Comparison of ENCODE assay signal across 12 cellular contexts in the genomic region with DNA sequence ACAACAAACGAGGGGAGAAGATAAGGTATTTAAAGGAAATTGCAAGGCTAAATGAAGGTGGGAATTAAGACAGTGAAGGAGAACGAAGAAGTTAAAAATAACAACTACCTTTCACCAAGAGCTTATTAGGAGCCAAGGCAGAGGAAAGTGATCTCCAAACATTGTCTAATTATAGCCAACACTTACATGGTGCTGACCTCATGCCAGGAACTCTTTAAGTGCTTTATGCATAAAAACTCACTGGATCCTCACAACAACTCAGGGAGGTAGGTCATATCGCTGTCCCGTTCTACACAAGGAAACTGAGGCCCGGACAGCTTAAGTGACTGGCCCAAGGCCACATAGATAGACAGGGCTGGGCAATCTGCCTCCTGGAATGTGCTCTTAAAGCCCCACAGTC. TPM values are rescaled to one million over a fixed set of nuclear protein-coding genes. Genes with fewer than 3 reads are reported as not detected.
DNase-seq lines count a peak whose midpoint lies in the region; ATAC-seq, FAIRE-seq and TF ChIP-seq lines count a peak whose summit lies in the region.
"Had no signal": no experiment of that assay in that cellular context is flagged by ENCODE, and none has a peak within 500 bp of the region (broad histone marks: within the 10 kb centered on the region; RNA-seq: fewer than 3 reads in every experiment).

No MANE protein-coding gene starts in this region.

- no peak overlapping the region for H3K27ac ChIP-seq in HepG2 (ENCODE audit: extremely low read length, insufficient read depth, low read length)
- H3K27ac ChIP-seq in right lobe of liver: no peak overlapping the region

- H3K27ac Mint-ChIP-seq in brain: peak overlapping the region; percentile 89 to 96 (median 90)
- H3K27ac Mint-ChIP-seq in naive B cell: peak overlapping the region; percentile 85 to 96 (median 92)

- TF ChIP-seq CTCF in HepG2 (CRISPR knock-in tag; IDR thresholded peaks at IDR 0.05) (no peak), right lobe of liver (IDR thresholded peaks at IDR 0.05) (no peak), brain (conservative IDR thresholded peaks at IDR 0.05) (no peak)

- no peak for FAIRE-seq in HepG2 (lab: Jason Lieb, UNC)

- H3K9me3 ChIP-seq in HepG2 (ENCODE audit: low read length) (no peaks in the 10 kb centered on the region), right lobe of liver (no peaks in the 10 kb centered on the region)
- H3K9me3 ChIP-seq: BE2C had no signal

- no peak overlapping the region for H3K9ac ChIP-seq in HepG2 (ENCODE audit: insufficient read depth, low read depth, low read length)

- H3K36me3 ChIP-seq in HepG2 (replicated peaks in 1 of 2; ENCODE audit: control insufficient read depth in 1 of 2, insufficient read depth in 2 of 2, low read length in 2 of 2) (no peaks in the 10 kb centered on the region), right lobe of liver (no peaks in the 10 kb centered on the region)
- H3K36me3 ChIP-seq: BE2C had no signal

- H3K36me3 Mint-ChIP-seq in brain (no peaks in the 10 kb centered on the region), naive B cell (no peaks in the 10 kb centered on the region)
- H3K36me3 Mint-ChIP-seq: activated naive CD4-positive, alpha-beta T cell treated with anti-CD3 and anti-CD28 coated beads, Interleukin-2, amount 50 U/mL, for 24 hours had no signal

- H3K4me1 ChIP-seq in HepG2 (ENCODE audit: insufficient read depth, low read length) (peaks cover 31% of the 10 kb centered on the region), right lobe of liver (peaks cover 0 to 21% (median 0%) of the 10 kb centered on the region in 4 donors)

- intact Hi-C loops in HepG2 (cut with micrococcal nuclease; ENCODE audit: unreplicated experiment) (no loop called here), right lobe of liver (cut with DNase I) (loop anchor here (5.0 kb wide), 2 partner anchors 51 to 56 kb away; a partner anchor contains a TSS)

- CTCF ChIA-PET in HepG2 (lab: Yijun Ruan, JAX; ENCODE audit: low intra/inter-chr PET ratio, low total read pairs): interaction anchor here (0.9 to 8.0 kb wide), 8 partner anchors 11 to 94 kb away, joined by 3 to 99 read pairs (median 23); a partner anchor contains a TSS

- H3K27me3 ChIP-seq in HepG2 (ENCODE audit: control insufficient read depth in 1 of 2, insufficient read depth in 2 of 2, low read length in 2 of 2) (peaks cover 0 to 4% of the 10 kb centered on the region in 2 experiments; a peak in 2 of 5 replicates), right lobe of liver (no peaks in the 10 kb centered on the region)
- H3K27me3 ChIP-seq: BE2C had no signal

- H3K4me1 Mint-ChIP-seq in brain (peaks cover 54% of the 10 kb centered on the region), naive B cell (peaks cover 29 to 40% (median 38%) of the 10 kb centered on the region in 3 donors)

- WGBS in HepG2 (ENCODE audit: low lambda C conversion rate): 6% methylated on average over 2 of the region's 5 CpGs
- WGBS in right lobe of liver (ENCODE audit: insufficient coverage, low coverage, low lambda C conversion rate, missing lambda C conversion rate): 49% methylated on average over 5 of the region's 5 CpGs

- TF ChIP-seq RAD21 in HepG2 (CRISPR knock-in tag; IDR thresholded peaks at IDR 0.05): no peak

- BruUV-seq in HepG2 (replicated peaks; lab: Mats Ljungman, UMichigan): no TSS peak

- DNase-seq in HepG2 (ENCODE audit: low spot score) (no peak), right lobe of liver (no peak), naive B cell (no peak), CD1c-positive myeloid dendritic cell (ENCODE audit: extremely low spot score) (no peak)
- no peak for DNase-seq in activated naive CD4-positive, alpha-beta T cell (lab: John Stamatoyannopoulos, UW)

- POLR2A ChIA-PET in HepG2 (lab: Yijun Ruan, JAX): interaction anchor here (1.4 to 2.5 kb wide), 6 partner anchors 16 to 57 kb away, joined by 4 to 19 read pairs (median 14); a partner anchor contains a TSS

- peaks cover 14% of the 10 kb centered on the region for H3K27me3 Mint-ChIP-seq in brain
- no peaks in the 10 kb centered on the region for H3K27me3 Mint-ChIP-seq in naive B cell
- H3K27me3 Mint-ChIP-seq: activated naive CD4-positive, alpha-beta T cell treated with anti-CD3 and anti-CD28 coated beads, Interleukin-2, amount 50 U/mL, for 24 hours had no signal

- H3K4me3 ChIP-seq in HepG2 (replicated peaks in 1 of 3; ENCODE audit: insufficient read depth in 1 of 3, low read depth in 2 of 3, low read length in 3 of 3) (no peak overlapping the region), right lobe of liver (no peak overlapping the region)

- TF ChIP-seq POLR2A in HepG2 (IDR thresholded peaks at IDR 0.05; ENCODE audit: insufficient read depth in 1 of 2, low read depth in 2 of 2, low read length in 2 of 2) (no peak), right lobe of liver (IDR thresholded peaks at IDR 0.05) (no peak)

- peak overlapping the region; percentile 93; the same call in 1 of the 2 replicates for H3K4me2 ChIP-seq in HepG2 (ENCODE audit: low read depth, low read length)

- peak overlapping the region; percentile 83 to 88 (median 85) for H3K4me3 Mint-ChIP-seq in brain
- H3K4me3 Mint-ChIP-seq in naive B cell: peak overlapping the region in 1 of 8 donors; percentile 82

- H2AFZ ChIP-seq in HepG2 (ENCODE audit: low read length): no peak overlapping the region

- no peak for TF ChIP-seq EP300 in HepG2 (IDR thresholded peaks at IDR 0.05; ENCODE audit: low read depth in 2 of 2, low read length in 2 of 2)
- TF ChIP-seq EP300 in HepG2 (CRISPR knock-in tag; IDR thresholded peaks at IDR 0.05; ENCODE audit: borderline replicate concordance): no peak

- ATAC-seq in HepG2 (no peak), right lobe of liver (no peak), naive B cell (ENCODE audit: low read depth in 2 of 2) (no peak), HG03196 (IDR thresholded peaks at IDR 0.05; ENCODE audit: unreplicated experiment) (no peak), GM18907 (IDR thresholded peaks at IDR 0.05; ENCODE audit: unreplicated experiment) (no peak)

- H4K20me1 ChIP-seq in HepG2 (ENCODE audit: insufficient read depth, low read length): no peaks in the 10 kb centered on the region

- H3K9me3 Mint-ChIP-seq in brain (no peaks in the 10 kb centered on the region), naive B cell (no peaks in the 10 kb centered on the region)
- H3K9me3 Mint-ChIP-seq: activated naive CD4-positive, alpha-beta T cell treated with anti-CD3 and anti-CD28 coated beads, Interleukin-2, amount 50 U/mL, for 24 hours had no signal

- H3K79me2 ChIP-seq in HepG2 (ENCODE audit: insufficient read depth, low read length): no peaks in the 10 kb centered on the region

- in situ Hi-C loops in HepG2 (cut with HindIII; ENCODE audit: extremely low pct_ligation_motif_present, low pct_unique_long_range_greater_than_20kb): loop anchor here (5.0 kb wide), 2 partner anchors 56 to 96 kb away; no protein-coding TSS in a partner anchor

RNA-seq across cellular contexts. Expression of a gene that starts 19.5 kb away (rescaled TPM):
- total RNA-seq in HepG2 (2016; rRNA removed; fragmentation: Illumina TruSeq; extraction: Trizol) (7.2 and 10.9 TPM in 2 replicates), right lobe of liver (1 to 10 TPM; 2.9 to 6.5 (median 3.9) TPM)
- total RNA-seq in HepG2 (2016; cell fraction: cytosol; rRNA removed; fragmentation: Illumina TruSeq; extraction: Trizol; ENCODE audit: low read depth): 3.8 and 3.9 TPM in 2 replicates
- 5.9 and 12.2 TPM in 2 replicates for total RNA-seq in HepG2 (2016; cell fraction: insoluble cytoplasmic fraction; rRNA removed; fragmentation: Illumina TruSeq; extraction: Trizol)
- 6.3 and 7.1 TPM in 2 replicates for total RNA-seq in HepG2 (2016; cell fraction: membrane; rRNA removed; fragmentation: Illumina TruSeq; extraction: Trizol)
- total RNA-seq in HepG2 (2016; cell fraction: nucleus; rRNA removed; fragmentation: Illumina TruSeq; extraction: Trizol): 8.6 and 10.4 TPM in 2 replicates
- polyA plus RNA-seq in HepG2 (2011; rRNA removed) (2.9 and 4.5 TPM in 2 replicates), brain (ENCODE audit: insufficient read depth, low read depth, low replicate concordance) (41.5 TPM), naive B cell (ENCODE audit: low read depth in 6 of 6) (10 to 100 TPM in 5 of 6 donors, 1 to 10 TPM in 1; 2.9 to 28.7 (median 16.9) TPM)
- polyA plus RNA-seq in HepG2 (2011; cell fraction: cytosol; rRNA removed): 3.7 and 3.8 TPM in 2 replicates
- 7.5 and 12.9 TPM in 2 replicates for polyA plus RNA-seq in HepG2 (2011; cell fraction: nucleus; rRNA removed)
- polyA plus RNA-seq in HepG2 (2012): 3.6 and 4.0 TPM in 2 replicates
- polyA plus RNA-seq in HepG2 (2016; cell fraction: cytosol; fragmentation: Illumina TruSeq; extraction: Trizol; ENCODE audit: low read depth): 0.84 and 1.5 TPM in 2 replicates
- polyA plus RNA-seq in HepG2 (2016; cell fraction: insoluble cytoplasmic fraction; fragmentation: Illumina TruSeq; extraction: Trizol; ENCODE audit: low read depth): 5.5 TPM in 2 replicates
- 2.0 and 2.7 TPM in 2 replicates for polyA plus RNA-seq in HepG2 (2016; cell fraction: membrane; fragmentation: Illumina TruSeq; extraction: Trizol; ENCODE audit: low read depth)
- polyA plus RNA-seq in HepG2 (2016; cell fraction: nucleus; fragmentation: Illumina TruSeq; extraction: Trizol; ENCODE audit: insufficient read depth, low read depth): 17.1 and 20.1 TPM in 2 replicates
- 0.21 and 6.7 TPM in 2 replicates for polyA minus RNA-seq in HepG2 (2011; rRNA and poly(A)+ RNA removed; ENCODE audit: low replicate concordance)
- 1.3 and 2.7 TPM in 2 replicates for polyA minus RNA-seq in HepG2 (2011; cell fraction: cytosol; rRNA and poly(A)+ RNA removed)
- polyA minus RNA-seq in HepG2 (2011; cell fraction: nucleus; rRNA and poly(A)+ RNA removed): 4.9 and 8.2 TPM in 2 replicates
- total RNA-seq: MCF 10A had no signal

RNA-seq across cellular contexts. Expression of a gene that starts 25.0 kb away (rescaled TPM):
- total RNA-seq in HepG2 (2016; rRNA removed; fragmentation: Illumina TruSeq; extraction: Trizol): 4.6 and 5.7 TPM in 2 replicates
- total RNA-seq in HepG2 (2016; cell fraction: cytosol; rRNA removed; fragmentation: Illumina TruSeq; extraction: Trizol; ENCODE audit: low read depth): 8.4 and 9.3 TPM in 2 replicates
- total RNA-seq in HepG2 (2016; cell fraction: insoluble cytoplasmic fraction; rRNA removed; fragmentation: Illumina TruSeq; extraction: Trizol): 3.8 and 7.6 TPM in 2 replicates
- total RNA-seq in HepG2 (2016; cell fraction: membrane; rRNA removed; fragmentation: Illumina TruSeq; extraction: Trizol): 5.8 and 6.3 TPM in 2 replicates
- 8.9 and 10.0 TPM in 2 replicates for total RNA-seq in HepG2 (2016; cell fraction: nucleus; rRNA removed; fragmentation: Illumina TruSeq; extraction: Trizol)
- polyA plus RNA-seq in HepG2 (2011; rRNA removed): 15.2 and 16.5 TPM in 2 replicates
- polyA plus RNA-seq in HepG2 (2011; cell fraction: cytosol; rRNA removed): 7.6 and 13.1 TPM in 2 replicates
- 26.2 and 46.7 TPM in 2 replicates for polyA plus RNA-seq in HepG2 (2011; cell fraction: nucleus; rRNA removed)
- polyA plus RNA-seq in HepG2 (2012): 6.4 and 16.5 TPM in 2 replicates
- polyA plus RNA-seq in HepG2 (2016; cell fraction: cytosol; fragmentation: Illumina TruSeq; extraction: Trizol; ENCODE audit: low read depth): 1.6 and 1.7 TPM in 2 replicates
- 5.3 and 8.6 TPM in 2 replicates for polyA plus RNA-seq in HepG2 (2016; cell fraction: insoluble cytoplasmic fraction; fragmentation: Illumina TruSeq; extraction: Trizol; ENCODE audit: low read depth)
- 3.4 and 3.9 TPM in 2 replicates for polyA plus RNA-seq in HepG2 (2016; cell fraction: membrane; fragmentation: Illumina TruSeq; extraction: Trizol; ENCODE audit: low read depth)
- polyA plus RNA-seq in HepG2 (2016; cell fraction: nucleus; fragmentation: Illumina TruSeq; extraction: Trizol; ENCODE audit: insufficient read depth, low read depth): 22.7 TPM in 2 replicates
- 28.6 and 56.6 TPM in 2 replicates for polyA minus RNA-seq in HepG2 (2011; rRNA and poly(A)+ RNA removed; ENCODE audit: low replicate concordance)
- 10.8 and 14.1 TPM in 2 replicates for polyA minus RNA-seq in HepG2 (2011; cell fraction: cytosol; rRNA and poly(A)+ RNA removed)
- polyA minus RNA-seq in HepG2 (2011; cell fraction: nucleus; rRNA and poly(A)+ RNA removed): 11.8 and 13.0 TPM in 2 replicates
- total RNA-seq in right lobe of liver: 1 to 10 TPM; 5.0 to 8.8 (median 7.7) TPM
- polyA plus RNA-seq in brain (ENCODE audit: insufficient read depth, low read depth, low replicate concordance): 26.2 TPM
- polyA plus RNA-seq in naive B cell (ENCODE audit: low read depth in 6 of 6): 10 to 100 TPM in 4 of 6 donors, 1 to 10 TPM in 2; 6.7 to 24.9 (median 12.6) TPM

RNA-seq across cellular contexts. Expression of a gene that starts 43.5 kb away (rescaled TPM):
- total RNA-seq in HepG2 (2016; rRNA removed; fragmentation: Illumina TruSeq; extraction: Trizol): 66.7 and 67.7 TPM in 2 replicates
- 24.9 and 31.4 TPM in 2 replicates for total RNA-seq in HepG2 (2016; cell fraction: cytosol; rRNA removed; fragmentation: Illumina TruSeq; extraction: Trizol; ENCODE audit: low read depth)
- 67.1 and 68.7 TPM in 2 replicates for total RNA-seq in HepG2 (2016; cell fraction: insoluble cytoplasmic fraction; rRNA removed; fragmentation: Illumina TruSeq; extraction: Trizol)
- 38.8 and 52.9 TPM in 2 replicates for total RNA-seq in HepG2 (2016; cell fraction: membrane; rRNA removed; fragmentation: Illumina TruSeq; extraction: Trizol)
- 31.7 and 32.7 TPM in 2 replicates for total RNA-seq in HepG2 (2016; cell fraction: nucleus; rRNA removed; fragmentation: Illumina TruSeq; extraction: Trizol)
- polyA plus RNA-seq in HepG2 (2011; rRNA removed): 58.2 and 60.2 TPM in 2 replicates
- polyA plus RNA-seq in HepG2 (2011; cell fraction: cytosol; rRNA removed): 84.5 and 95.4 TPM in 2 replicates
- polyA plus RNA-seq in HepG2 (2011; cell fraction: nucleus; rRNA removed): 55.3 and 57.9 TPM in 2 replicates
- polyA plus RNA-seq in HepG2 (2012): 27.2 and 33.1 TPM in 2 replicates
- 16.9 and 28.4 TPM in 2 replicates for polyA plus RNA-seq in HepG2 (2016; cell fraction: cytosol; fragmentation: Illumina TruSeq; extraction: Trizol; ENCODE audit: low read depth)
- 57.3 and 61.7 TPM in 2 replicates for polyA plus RNA-seq in HepG2 (2016; cell fraction: insoluble cytoplasmic fraction; fragmentation: Illumina TruSeq; extraction: Trizol; ENCODE audit: low read depth)
- polyA plus RNA-seq in HepG2 (2016; cell fraction: membrane; fragmentation: Illumina TruSeq; extraction: Trizol; ENCODE audit: low read depth): 24.0 and 35.4 TPM in 2 replicates
- polyA plus RNA-seq in HepG2 (2016; cell fraction: nucleus; fragmentation: Illumina TruSeq; extraction: Trizol; ENCODE audit: insufficient read depth, low read depth): 51.5 and 54.0 TPM in 2 replicates
- polyA minus RNA-seq in HepG2 (2011; rRNA and poly(A)+ RNA removed; ENCODE audit: low replicate concordance): 106 and 147 TPM in 2 replicates
- 15.6 and 16.2 TPM in 2 replicates for polyA minus RNA-seq in HepG2 (2011; cell fraction: cytosol; rRNA and poly(A)+ RNA removed)
- 12.8 and 16.7 TPM in 2 replicates for polyA minus RNA-seq in HepG2 (2011; cell fraction: nucleus; rRNA and poly(A)+ RNA removed)
- 10 to 100 TPM; 17.4 to 29.7 (median 21.0) TPM for total RNA-seq in right lobe of liver
- 52.5 TPM for polyA plus RNA-seq in brain (ENCODE audit: insufficient read depth, low read depth, low replicate concordance)
- 10 to 100 TPM; 20.1 to 35.5 (median 24.4) TPM for polyA plus RNA-seq in naive B cell (ENCODE audit: low read depth in 6 of 6)

RNA-seq across cellular contexts. Expression of a gene that starts 53.2 kb away (rescaled TPM):
- total RNA-seq in HepG2 (2016; rRNA removed; fragmentation: Illumina TruSeq; extraction: Trizol) (not detected in 2 replicates), right lobe of liver (not detected)
- not detected in 2 replicates for total RNA-seq in HepG2 (2016; cell fraction: cytosol; rRNA removed; fragmentation: Illumina TruSeq; extraction: Trizol; ENCODE audit: low read depth)
- not detected in 2 replicates for total RNA-seq in HepG2 (2016; cell fraction: insoluble cytoplasmic fraction; rRNA removed; fragmentation: Illumina TruSeq; extraction: Trizol)
- not detected in 2 replicates for total RNA-seq in HepG2 (2016; cell fraction: membrane; rRNA removed; fragmentation: Illumina TruSeq; extraction: Trizol)
- not detected in 2 replicates for total RNA-seq in HepG2 (2016; cell fraction: nucleus; rRNA removed; fragmentation: Illumina TruSeq; extraction: Trizol)
- polyA plus RNA-seq in HepG2 (2011; rRNA removed) (0.07 TPM in 1 of 2 replicates, not detected in the other), brain (ENCODE audit: insufficient read depth, low read depth, low replicate concordance) (not detected), naive B cell (ENCODE audit: low read depth in 6 of 6) (not detected)
- polyA plus RNA-seq in HepG2 (2011; cell fraction: cytosol; rRNA removed): not detected in 2 replicates
- not detected in 2 replicates for polyA plus RNA-seq in HepG2 (2011; cell fraction: nucleus; rRNA removed)
- not detected in 2 replicates for polyA plus RNA-seq in HepG2 (2012)
- polyA plus RNA-seq in HepG2 (2016; cell fraction: cytosol; fragmentation: Illumina TruSeq; extraction: Trizol; ENCODE audit: low read depth): not detected in 2 replicates
- not detected in 2 replicates for polyA plus RNA-seq in HepG2 (2016; cell fraction: insoluble cytoplasmic fraction; fragmentation: Illumina TruSeq; extraction: Trizol; ENCODE audit: low read depth)
- polyA plus RNA-seq in HepG2 (2016; cell fraction: membrane; fragmentation: Illumina TruSeq; extraction: Trizol; ENCODE audit: low read depth): not detected in 2 replicates
- not detected in 2 replicates for polyA plus RNA-seq in HepG2 (2016; cell fraction: nucleus; fragmentation: Illumina TruSeq; extraction: Trizol; ENCODE audit: insufficient read depth, low read depth)
- polyA minus RNA-seq in HepG2 (2011; rRNA and poly(A)+ RNA removed; ENCODE audit: low replicate concordance): not detected in 2 replicates
- not detected in 2 replicates for polyA minus RNA-seq in HepG2 (2011; cell fraction: cytosol; rRNA and poly(A)+ RNA removed)
- polyA minus RNA-seq in HepG2 (2011; cell fraction: nucleus; rRNA and poly(A)+ RNA removed): 0.39 TPM in 1 of 2 replicates, not detected in the other
- total RNA-seq: esophagus mucosa, MCF 10A had no signal
